Comparison of ENCODE assay signal across 12 cellular contexts in the genomic region with DNA sequence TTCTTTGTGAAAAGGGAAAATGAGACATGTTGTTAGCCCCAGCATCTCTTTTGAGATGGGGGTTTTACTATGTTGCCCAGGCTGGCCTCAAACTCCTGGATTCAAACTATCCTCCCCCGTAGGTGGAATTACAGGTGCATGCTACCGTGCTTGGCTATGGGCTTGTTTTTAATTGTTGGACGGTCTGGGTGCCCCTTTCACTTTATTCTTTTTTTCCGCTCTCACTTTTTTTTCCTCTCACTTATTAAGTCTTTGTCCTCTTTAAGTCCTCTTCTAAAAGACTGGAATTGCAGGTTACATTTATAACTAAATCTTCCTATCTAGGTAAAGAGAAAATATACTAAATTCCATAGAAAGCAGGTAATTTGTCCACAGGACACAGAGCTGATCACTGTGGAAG. TPM values are rescaled to one million over a fixed set of nuclear protein-coding genes. Genes with fewer than 3 reads are reported as not detected.
A peak's percentile ranks its signal among the peaks of the same experiment; 100 is the strongest.
DNase-seq lines count a peak whose midpoint lies in the region; ATAC-seq and TF ChIP-seq lines count a peak whose summit lies in the region.
"Had no signal": no experiment of that assay in that cellular context is flagged by ENCODE, and none has a peak within 500 bp of the region (broad histone marks: within the 10 kb centered on the region; RNA-seq: fewer than 3 reads in every experiment).

No MANE protein-coding gene starts in this region.

- no peaks in the 10 kb centered on the region for H3K36me3 ChIP-seq in CD4-positive, CD25-positive, alpha-beta regulatory T cell (ENCODE audit: control insufficient read depth, insufficient read depth, low read length)
- H3K36me3 ChIP-seq in DND-41 (ENCODE audit: insufficient read depth, low read length): no peaks in the 10 kb centered on the region
- no peaks in the 10 kb centered on the region for H3K36me3 ChIP-seq in PC-3 (ENCODE audit: low read depth, low read length)
- no peaks in the 10 kb centered on the region for H3K36me3 ChIP-seq in esophagus muscularis mucosa
- H3K36me3 ChIP-seq: HAP-1 had no signal

- H3K9me2 ChIP-seq in PC-3 (replicated peaks; ENCODE audit: low read length): no peaks in the 10 kb centered on the region

- TF ChIP-seq CTCF in DND-41 (IDR thresholded peaks at IDR 0.05; ENCODE audit: borderline replicate concordance, extremely low read depth, low read length, poor library complexity, severe bottlenecking) (no peak), PC-3 (conservative IDR thresholded peaks at IDR 0.05; ENCODE audit: low read depth, low read length) (no peak), esophagus muscularis mucosa (IDR thresholded peaks at IDR 0.05) (no peak), WTC11 (IDR thresholded peaks at IDR 0.05) (no peak)

- 85% methylated on average over 4 of the region's 4 CpGs for WGBS in esophagus muscularis mucosa

- H3K27me3 Mint-ChIP-seq in CD4-positive, CD25-positive, alpha-beta regulatory T cell: peaks cover 84% of the 10 kb centered on the region
- peaks cover 92% of the 10 kb centered on the region for H3K27me3 Mint-ChIP-seq in WTC11 (ENCODE audit: low read depth)

- TF ChIP-seq POLR2A in esophagus muscularis mucosa (IDR thresholded peaks at IDR 0.05; ENCODE audit: low read depth): no peak

- no peak overlapping the region for H3K27ac ChIP-seq in CD4-positive, CD25-positive, alpha-beta regulatory T cell (ENCODE audit: insufficient read depth, low read length, poor library complexity, severe bottlenecking)
- H3K27ac ChIP-seq in DND-41 (ENCODE audit: low read length): no peak overlapping the region
- no peak overlapping the region for H3K27ac ChIP-seq in PC-3 (ENCODE audit: low read length)
- no peak overlapping the region for H3K27ac ChIP-seq in esophagus muscularis mucosa (replicated peaks in 1 of 4)

- no peak for TF ChIP-seq EP300 in esophagus muscularis mucosa (IDR thresholded peaks at IDR 0.05)

- H3K79me2 ChIP-seq in DND-41 (ENCODE audit: insufficient read depth, low read length): no peaks in the 10 kb centered on the region
- H3K79me2 ChIP-seq in PC-3 (ENCODE audit: low read length): no peaks in the 10 kb centered on the region

- BruUV-seq in PC-3 (replicated peaks; lab: Mats Ljungman, UMichigan): no TSS peak

- no peaks in the 10 kb centered on the region for H3K9me3 ChIP-seq in CD4-positive, CD25-positive, alpha-beta regulatory T cell (ENCODE audit: control insufficient read depth in 2 of 2, low read length in 2 of 2)
- H3K9me3 ChIP-seq in DND-41 (ENCODE audit: insufficient read depth, low read length, severe bottlenecking) (no peaks in the 10 kb centered on the region), PC-3 (ENCODE audit: low read length) (no peaks in the 10 kb centered on the region), esophagus muscularis mucosa (no peaks in the 10 kb centered on the region)
- H3K9me3 ChIP-seq: HAP-1 had no signal

- H2AFZ ChIP-seq in DND-41 (ENCODE audit: low read depth, low read length) (no peak overlapping the region), PC-3 (ENCODE audit: low read length) (no peak overlapping the region)

- no peaks in the 10 kb centered on the region for H3F3A ChIP-seq in PC-3 (ENCODE audit: low read length, unreplicated experiment)

- no peak overlapping the region for H3K27ac Mint-ChIP-seq in CD4-positive, CD25-positive, alpha-beta regulatory T cell
- no peak overlapping the region for H3K27ac Mint-ChIP-seq in WTC11

- no peaks in the 10 kb centered on the region for H3K36me3 Mint-ChIP-seq in CD4-positive, CD25-positive, alpha-beta regulatory T cell
- H3K36me3 Mint-ChIP-seq in WTC11: no peaks in the 10 kb centered on the region

- no peak overlapping the region for H3K4me3 ChIP-seq in CD4-positive, CD25-positive, alpha-beta regulatory T cell (ENCODE audit: low read depth, low read length)
- H3K4me3 ChIP-seq in DND-41 (ENCODE audit: low read depth in 1 of 2, low read length in 2 of 2) (no peak overlapping the region), PC-3 (ENCODE audit: low read length) (no peak overlapping the region), esophagus muscularis mucosa (no peak overlapping the region)
- H3K4me3 ChIP-seq: GM12878 had no signal

- 0 out of 2 replicates have a peak overlapping the region, but pooled peaks have one; percentile 97 for H3K4me2 ChIP-seq in DND-41 (ENCODE audit: insufficient read depth, low read length)
- peak overlapping the region; percentile 97; the same call in 1 of the 2 replicates for H3K4me2 ChIP-seq in PC-3 (ENCODE audit: low read length)

- peaks cover 8 to 35% (median 16%) of the 10 kb centered on the region in 4 donors for H3K4me1 Mint-ChIP-seq in CD4-positive, CD25-positive, alpha-beta regulatory T cell
- H3K4me1 Mint-ChIP-seq in WTC11: peaks cover 20% of the 10 kb centered on the region

- no peak for DNase-seq in CD4-positive, CD25-positive, alpha-beta regulatory T cell
- DNase-seq in DND-41 (no peak), PC-3 (no peak), esophagus muscularis mucosa (ENCODE audit: extremely low spot score) (peak; percentile 17), OCI-M2 (lab: John Stamatoyannopoulos, UW; ENCODE audit: unreplicated experiment) (no peak), WTC11 (ENCODE audit: low spot score) (no peak)
- DNase-seq: GDM1 had no signal

- peaks cover 0 to 7% (median 0%) of the 10 kb centered on the region in 7 donors for H3K9me3 Mint-ChIP-seq in CD4-positive, CD25-positive, alpha-beta regulatory T cell
- no peaks in the 10 kb centered on the region for H3K9me3 Mint-ChIP-seq in WTC11
- H3K9me3 Mint-ChIP-seq: CD8-positive, alpha-beta memory T cell had no signal

- CTCF ChIA-PET in PC-3 (lab: Charles Lee): no interaction called here
- CTCF ChIA-PET in WTC11 (lab: Charles Lee): interaction anchor here (0.7 to 2.5 kb wide), 7 partner anchors 17 to 280 kb away, joined by 3 to 34 read pairs (median 11); a partner anchor contains a TSS

- peaks cover 46% of the 10 kb centered on the region for H3K27me3 ChIP-seq in CD4-positive, CD25-positive, alpha-beta regulatory T cell (ENCODE audit: control insufficient read depth, insufficient read depth, low read length)
- H3K27me3 ChIP-seq in DND-41 (ENCODE audit: insufficient read depth, low read length, poor library complexity) (peaks cover 35% of the 10 kb centered on the region), PC-3 (ENCODE audit: low read length) (peaks cover 19% of the 10 kb centered on the region), esophagus muscularis mucosa (peaks cover 0 to 64% (median 38%) of the 10 kb centered on the region in 4 donors)

- ATAC-seq in CD4-positive, CD25-positive, alpha-beta regulatory T cell (ENCODE audit: low read depth in 2 of 2): no peak
- ATAC-seq in DND-41 (ENCODE audit: insufficient read depth, low read depth) (no peak), PC-3 (no peak), WTC11 (no peak)

- intact Hi-C loops in PC-3 (cut with micrococcal nuclease) (loop anchor here (1.0 to 5.0 kb wide), 2 partner anchors 159 to 235 kb away; no protein-coding TSS in a partner anchor), esophagus muscularis mucosa (cut with DNase I) (loop anchor here (5.0 kb wide), 1 partner anchor 155 kb away; no protein-coding TSS in a partner anchor)

- peak overlapping the region in 3 of 4 donors; percentile 80 to 84 (median 83) for H3K4me3 Mint-ChIP-seq in CD4-positive, CD25-positive, alpha-beta regulatory T cell
- H3K4me3 Mint-ChIP-seq in WTC11: no peak overlapping the region

- H3K9ac ChIP-seq in DND-41 (ENCODE audit: low read depth, low read length) (no peak overlapping the region), PC-3 (ENCODE audit: low read length) (no peak overlapping the region)

- no peaks in the 10 kb centered on the region for H4K20me1 ChIP-seq in DND-41 (ENCODE audit: insufficient read depth, low read length)
- no peaks in the 10 kb centered on the region for H4K20me1 ChIP-seq in PC-3 (ENCODE audit: low read length)

- peaks cover 24% of the 10 kb centered on the region for H3K4me1 ChIP-seq in CD4-positive, CD25-positive, alpha-beta regulatory T cell (ENCODE audit: control insufficient read depth, insufficient read depth, low read length, poor library complexity, severe bottlenecking)
- H3K4me1 ChIP-seq in DND-41 (ENCODE audit: insufficient read depth, low read length): peaks cover 20% of the 10 kb centered on the region
- no peaks in the 10 kb centered on the region for H3K4me1 ChIP-seq in PC-3 (ENCODE audit: insufficient read depth, low read length)
- peaks cover 22 to 30% (median 28%) of the 10 kb centered on the region in 4 donors for H3K4me1 ChIP-seq in esophagus muscularis mucosa

- POLR2A ChIA-PET in PC-3 (lab: Charles Lee; ENCODE audit: unreplicated experiment) (no interaction called here), WTC11 (lab: Charles Lee) (interaction anchor here (2.1 kb wide), 1 partner anchor 19 kb away, joined by 13 read pairs; a partner anchor contains a TSS)

TF ChIP-seq in WTC11, 78 proteins besides CTCF, POLR2A, EP300 and RAD21:
- TF ChIP-seq NFATC4 (CRISPR knock-in tag; IDR thresholded peaks at IDR 0.05) (no peak), ZBTB21 (CRISPR knock-in tag; IDR thresholded peaks at IDR 0.05; ENCODE audit: borderline replicate concordance) (no peak)
- TF ChIP-seq, protein P1, sequence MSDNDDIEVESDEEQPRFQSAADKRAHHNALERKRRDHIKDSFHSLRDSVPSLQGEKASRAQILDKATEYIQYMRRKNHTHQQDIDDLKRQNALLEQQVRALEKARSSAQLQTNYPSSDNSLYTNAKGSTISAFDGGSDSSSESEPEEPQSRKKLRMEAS (CRISPR knock-in tag; IDR thresholded peaks at IDR 0.05): no peak
- TF ChIP-seq, protein P2, sequence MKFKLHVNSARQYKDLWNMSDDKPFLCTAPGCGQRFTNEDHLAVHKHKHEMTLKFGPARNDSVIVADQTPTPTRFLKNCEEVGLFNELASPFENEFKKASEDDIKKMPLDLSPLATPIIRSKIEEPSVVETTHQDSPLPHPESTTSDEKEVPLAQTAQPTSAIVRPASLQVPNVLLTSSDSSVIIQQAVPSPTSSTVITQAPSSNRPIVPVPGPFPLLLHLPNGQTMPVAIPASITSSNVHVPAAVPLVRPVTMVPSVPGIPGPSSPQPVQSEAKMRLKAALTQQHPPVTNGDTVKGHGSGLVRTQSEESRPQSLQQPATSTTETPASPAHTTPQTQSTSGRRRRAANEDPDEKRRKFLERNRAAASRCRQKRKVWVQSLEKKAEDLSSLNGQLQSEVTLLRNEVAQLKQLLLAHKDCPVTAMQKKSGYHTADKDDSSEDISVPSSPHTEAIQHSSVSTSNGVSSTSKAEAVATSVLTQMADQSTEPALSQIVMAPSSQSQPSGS (CRISPR knock-in tag; IDR thresholded peaks at IDR 0.05; ENCODE audit: borderline replicate concordance, low read depth): no peak

RNA-seq across cellular contexts. Expression of a gene that starts 18.8 kb away (rescaled TPM):
- not detected for total RNA-seq in CD4-positive, CD25-positive, alpha-beta regulatory T cell
- polyA plus RNA-seq in CD4-positive, CD25-positive, alpha-beta regulatory T cell: not detected
- total RNA-seq in PC-3 (2014; rRNA removed): not detected in 2 replicates
- total RNA-seq in esophagus muscularis mucosa: not detected
- total RNA-seq in WTC11 (2021): 0.09 to 0.14 TPM (median 0.11 TPM) in 3 replicates
- total RNA-seq: A172 had no signal
- polyA plus RNA-seq: BJ had no signal

RNA-seq across cellular contexts. Expression of a gene that starts 19.3 kb away (rescaled TPM):
- 32.3 TPM for total RNA-seq in CD4-positive, CD25-positive, alpha-beta regulatory T cell
- polyA plus RNA-seq in CD4-positive, CD25-positive, alpha-beta regulatory T cell: 10 to 100 TPM; 37.8 to 48.6 (median 47.3) TPM
- total RNA-seq in PC-3 (2014; rRNA removed) (53.7 and 69.3 TPM in 2 replicates), esophagus muscularis mucosa (10 to 100 TPM; 27.4 to 50.7 (median 45.1) TPM), WTC11 (2021) (82.2 to 93.1 TPM (median 86.8 TPM) in 3 replicates)
